ENCODE assay signal across 19 cellular contexts in genomic region chr6:132728616-132729015, GRCh38. TPM values are rescaled to one million over a fixed set of nuclear protein-coding genes. Genes with fewer than 3 reads are reported as not detected.
DNase-seq lines count a peak whose midpoint lies in the region; ATAC-seq and TF ChIP-seq lines count a peak whose summit lies in the region.
"Had no signal": no experiment of that assay in that cellular context is flagged by ENCODE, and none has a peak within 500 bp of the region (broad histone marks: within the 10 kb centered on the region; RNA-seq: fewer than 3 reads in every experiment).

No MANE protein-coding gene starts in this region.

- no peak overlapping the region for H2AFZ ChIP-seq in PC-3 (ENCODE audit: low read length)
- H2AFZ ChIP-seq: GM23248, hepatocyte had no signal

- in situ Hi-C loops in GM13976 (cut with MboI; ENCODE audit: low sequenced_read_pairs, unreplicated experiment) = no loop called here

- POLR2A ChIA-PET in CD8-positive, alpha-beta T cell (lab: Charles Lee) = interaction anchor here (0.5 to 0.9 kb wide), 2 partner anchors 74 to 202 kb away, joined by 3 read pairs; no protein-coding TSS in a partner anchor
- POLR2A ChIA-PET in PC-3 (lab: Charles Lee; ENCODE audit: unreplicated experiment) = interaction anchor here (0.7 kb wide), 1 partner anchor 436 kb away, joined by 5 read pairs; no protein-coding TSS in a partner anchor

- no peak overlapping the region for H3K4me2 ChIP-seq in PC-3 (ENCODE audit: low read length)
- H3K4me2 ChIP-seq: hepatocyte had no signal

- H3K27me3 ChIP-seq in CD8-positive, alpha-beta T cell (ENCODE audit: insufficient read depth, low read length) = no peaks in the 10 kb centered on the region
- H3K27me3 ChIP-seq in PC-3 (ENCODE audit: low read length) = no peaks in the 10 kb centered on the region
- H3K27me3 ChIP-seq in breast epithelium = no peaks in the 10 kb centered on the region
- H3K27me3 ChIP-seq: hepatocyte, right atrium auricular region had no signal

- no peaks in the 10 kb centered on the region for H3K4me1 Mint-ChIP-seq in CD8-positive, alpha-beta T cell (ENCODE audit: low read depth)

- H3K27ac ChIP-seq in CD8-positive, alpha-beta T cell (ENCODE audit: low read depth, low read length) = no peak overlapping the region
- H3K27ac ChIP-seq in PC-3 (ENCODE audit: low read length) (no peak overlapping the region), breast epithelium (no peak overlapping the region)
- H3K27ac ChIP-seq: GM23248, hepatocyte, right atrium auricular region had no signal

- H3K4me3 Mint-ChIP-seq in CD8-positive, alpha-beta T cell = no peak overlapping the region
- H3K4me3 Mint-ChIP-seq: activated naive CD8-positive, alpha-beta T cell had no signal

- no peak overlapping the region for H3K4me3 ChIP-seq in CD8-positive, alpha-beta T cell (ENCODE audit: low read depth, low read length)
- no peak overlapping the region for H3K4me3 ChIP-seq in PC-3 (ENCODE audit: low read length)
- H3K4me3 ChIP-seq in breast epithelium = no peak overlapping the region
- H3K4me3 ChIP-seq: GM23248, hepatocyte, right atrium auricular region had no signal

- CTCF ChIA-PET in CD8-positive, alpha-beta T cell (lab: Charles Lee) = interaction anchor here (0.8 to 1.6 kb wide), 3 partner anchors 57 to 70 kb away, joined by 3 to 6 read pairs (median 3); partner anchors contain the start of gene SLC18B1
- CTCF ChIA-PET in PC-3 (lab: Charles Lee) = interaction anchor here (0.6 kb wide), 1 partner anchor 14 kb away, joined by 3 read pairs; no protein-coding TSS in a partner anchor

- DNase-seq in CD8-positive, alpha-beta T cell = no peak
- DNase-seq in GM13976 (ENCODE audit: low spot score) (no peak), PC-3 (peak; percentile 3), left lobe of liver (ENCODE audit: low spot score) (no peak), NCI-H2227 treated with DMSO at 0.1 percent for 48 hours (lab: John Stamatoyannopoulos, UW) (no peak), AG08395 (ENCODE audit: low spot score) (no peak), breast epithelium (ENCODE audit: low spot score in 2 of 2) (no peak)
- DNase-seq: activated CD4-positive, CD25-positive, alpha-beta regulatory T cell treated with anti-CD3 and anti-CD28 coated beads, Interleukin-2, amount 50 U/mL, for 72 hours; GM23248; NCI-H526 treated with DMSO at 0.1 percent for 48 hours; stimulated activated naive CD8-positive, alpha-beta T cell treated with anti-CD3 and anti-CD28 coated beads, Interleukin-15, Interleukin-2, amounts not matched to agents 100 U/mL and 50 U/mL, for 24 hours had no signal

- H3K9me2 ChIP-seq in PC-3 (replicated peaks; ENCODE audit: low read length) = no peaks in the 10 kb centered on the region

- no TSS peak for BruUV-seq in PC-3 (replicated peaks; lab: Mats Ljungman, UMichigan)

- H3K9me3 ChIP-seq in CD8-positive, alpha-beta T cell (ENCODE audit: low read length) = no peaks in the 10 kb centered on the region
- H3K9me3 ChIP-seq in PC-3 (ENCODE audit: low read length) (no peaks in the 10 kb centered on the region), breast epithelium (no peaks in the 10 kb centered on the region)
- H3K9me3 ChIP-seq: right atrium auricular region had no signal

- H3F3A ChIP-seq in PC-3 (ENCODE audit: low read length, unreplicated experiment) = no peaks in the 10 kb centered on the region

- H4K20me1 ChIP-seq in PC-3 (ENCODE audit: low read length) = no peaks in the 10 kb centered on the region

- no peaks in the 10 kb centered on the region for H3K36me3 Mint-ChIP-seq in CD8-positive, alpha-beta T cell
- H3K36me3 Mint-ChIP-seq: activated naive CD8-positive, alpha-beta T cell had no signal

- ATAC-seq in CD8-positive, alpha-beta T cell = no peak
- ATAC-seq in PC-3 (no peak), left lobe of liver (peak; percentile 17), HG03520 (IDR thresholded peaks at IDR 0.05; ENCODE audit: unreplicated experiment) (no peak)
- ATAC-seq: SK-N-SH treated with all-trans-retinoic acid at 6 μM for 48 hours; stimulated activated naive CD8-positive, alpha-beta T cell treated with anti-CD3 and anti-CD28 coated beads, Interleukin-15, Interleukin-2, amounts not matched to agents 100 U/mL and 50 U/mL, for 24 hours had no signal

- H3K9ac ChIP-seq in PC-3 (ENCODE audit: low read length) = no peak overlapping the region
- H3K9ac ChIP-seq: GM23248 had no signal

- no peaks in the 10 kb centered on the region for H3K79me2 ChIP-seq in PC-3 (ENCODE audit: low read length)
- H3K79me2 ChIP-seq: hepatocyte had no signal

- H3K9me3 Mint-ChIP-seq in CD8-positive, alpha-beta T cell = no peaks in the 10 kb centered on the region

- H3K27ac Mint-ChIP-seq in CD8-positive, alpha-beta T cell = no peak overlapping the region
- H3K27ac Mint-ChIP-seq: activated naive CD8-positive, alpha-beta T cell had no signal

- intact Hi-C loops in CD8-positive, alpha-beta T cell (cut with DNase I, micrococcal nuclease) = no loop called here
- intact Hi-C loops in PC-3 (cut with micrococcal nuclease) (no loop called here), breast epithelium (cut with DNase I; ENCODE audit: low total_unique reads) (no loop called here)

- peak; percentile 15 for TF ChIP-seq CTCF in CD8-positive, alpha-beta T cell (IDR thresholded peaks at IDR 0.05)
- TF ChIP-seq CTCF in GM13976 (IDR thresholded peaks at IDR 0.05; ENCODE audit: borderline replicate concordance, control extremely low read depth, extremely low read depth, insufficient read depth, missing control alignments) = peak; percentile 11
- TF ChIP-seq CTCF in PC-3 (conservative IDR thresholded peaks at IDR 0.05; ENCODE audit: low read depth, low read length) = peak; percentile 35; the same call in 1 of the 2 replicates
- no peak for TF ChIP-seq CTCF in breast epithelium (IDR thresholded peaks at IDR 0.05)

- no peak for TF ChIP-seq POLR2A in breast epithelium (IDR thresholded peaks at IDR 0.05)

- H3K27me3 Mint-ChIP-seq in CD8-positive, alpha-beta T cell (ENCODE audit: low read depth) = no peaks in the 10 kb centered on the region
- H3K27me3 Mint-ChIP-seq: activated naive CD8-positive, alpha-beta T cell had no signal

- H3K36me3 ChIP-seq in CD8-positive, alpha-beta T cell (ENCODE audit: insufficient read depth, low read length) = no peaks in the 10 kb centered on the region
- H3K36me3 ChIP-seq in PC-3 (ENCODE audit: low read depth, low read length) (no peaks in the 10 kb centered on the region), breast epithelium (no peaks in the 10 kb centered on the region)
- H3K36me3 ChIP-seq: right atrium auricular region had no signal

- H3K4me1 ChIP-seq in CD8-positive, alpha-beta T cell (ENCODE audit: insufficient read depth, low read length) = no peaks in the 10 kb centered on the region
- H3K4me1 ChIP-seq in PC-3 (ENCODE audit: insufficient read depth, low read length) = peaks cover 20% of the 10 kb centered on the region
- H3K4me1 ChIP-seq in breast epithelium = no peaks in the 10 kb centered on the region
- H3K4me1 ChIP-seq: right atrium auricular region had no signal

RNA-seq across cellular contexts. Expression of gene VNN1, which starts 14.8 kb away (rescaled TPM):
- not detected for total RNA-seq in CD8-positive, alpha-beta T cell
- total RNA-seq in PC-3 (2014; rRNA removed) = 0.04 and 0.12 TPM in 2 replicates
- 74.8 TPM for total RNA-seq in left lobe of liver
- 1 to 10 TPM in 2 of 3 donors, under 1 TPM in 1; 0.98 to 8.6 (median 2.6) TPM for total RNA-seq in breast epithelium
- total RNA-seq: activated CD8-positive, alpha-beta memory T cell treated with anti-CD3 and anti-CD28 coated beads for 36 hours; G401 had no signal

RNA-seq across cellular contexts. Expression of gene VNN2, which starts 29.1 kb away (rescaled TPM):
- 1 to 10 TPM; 8.0 to 8.3 TPM for total RNA-seq in CD8-positive, alpha-beta T cell
- not detected in 2 replicates for total RNA-seq in PC-3 (2014; rRNA removed)
- total RNA-seq in left lobe of liver = 0.78 TPM
- 1 to 10 TPM; 1.8 to 3.5 (median 2.9) TPM for total RNA-seq in breast epithelium
- total RNA-seq: fibroblast of villous mesenchyme, G401, GM23248 had no signal

Comparison
In these comparisons a context has a peak if more than half of its experiments do, and no peak if none do; other contexts are left out.
1. CTCF ChIP-seq: peak in CD8-positive, alpha-beta T cell (single experiment), GM13976 (single experiment) and PC-3 (single experiment); none in breast epithelium (0 of 3).